9 cellular contexts compared by ENCODE assay signal in genomic region chr1:100452641-100453040, GRCh38.
DNase-seq lines count a peak whose midpoint lies in the region; ATAC-seq and TF ChIP-seq lines count a peak whose summit lies in the region.
"Had no signal": no experiment of that assay in that cellular context is flagged by ENCODE, and none has a peak within 500 bp of the region (broad histone marks: within the 10 kb centered on the region; RNA-seq: fewer than 3 reads in every experiment).

No MANE protein-coding gene starts in this region.

- H3K4me3 Mint-ChIP-seq in naive B cell (no peak overlapping the region), type B pancreatic cell (no peak overlapping the region)

- H3K4me1 Mint-ChIP-seq in naive B cell = peaks cover 4 to 10% (median 5%) of the 10 kb centered on the region in 3 donors
- peaks cover 4% of the 10 kb centered on the region for H3K4me1 Mint-ChIP-seq in type B pancreatic cell (ENCODE audit: unreplicated experiment)

- H3K36me3 ChIP-seq in Peyer's patch (no peaks in the 10 kb centered on the region), WERI-Rb-1 (no peaks in the 10 kb centered on the region), GM23248 (ENCODE audit: low read depth) (no peaks in the 10 kb centered on the region)
- H3K36me3 ChIP-seq: esophagus squamous epithelium had no signal

- H3K27me3 ChIP-seq in Peyer's patch (no peaks in the 10 kb centered on the region), WERI-Rb-1 (ENCODE audit: insufficient read depth, low read depth, severe bottlenecking) (no peaks in the 10 kb centered on the region), GM23248 (replicated peaks; ENCODE audit: insufficient read depth) (no peaks in the 10 kb centered on the region)
- H3K27me3 ChIP-seq: esophagus squamous epithelium had no signal

- H3K27ac ChIP-seq in Peyer's patch (peak overlapping the region in 3 of 4 donors; percentile 13 to 33 (median 32)), WERI-Rb-1 (no peak overlapping the region), GM23248 (no peak overlapping the region)
- H3K27ac ChIP-seq: esophagus squamous epithelium had no signal

- no peak overlapping the region for H2AFZ ChIP-seq in GM23248

- DNase-seq in Peyer's patch = no peak
- no peak for DNase-seq in naive B cell
- DNase-seq in SHP77 treated with DMSO at 0.1 percent for 48 hours (lab: John Stamatoyannopoulos, UW) = no peak
- no peak for DNase-seq in WERI-Rb-1
- DNase-seq in type B pancreatic cell (ENCODE audit: extremely low spot score, unreplicated experiment) = no peak
- no peak for DNase-seq in GM23248
- DNase-seq: esophagus squamous epithelium had no signal

- no peak overlapping the region for H3K4me3 ChIP-seq in Peyer's patch
- no peak overlapping the region for H3K4me3 ChIP-seq in WERI-Rb-1 (ENCODE audit: low read depth, low read length)
- no peak overlapping the region for H3K4me3 ChIP-seq in GM23248
- H3K4me3 ChIP-seq: esophagus squamous epithelium had no signal

- 93 to 96% methylated on average over 1 of the region's 1 CpG for WGBS in GM23248 (ENCODE audit: low coverage in 1 of 2, low lambda C conversion rate in 2 of 2, missing lambda C conversion rate in 2 of 2), 2 experiments

- H3K27me3 Mint-ChIP-seq in naive B cell (no peaks in the 10 kb centered on the region), type B pancreatic cell (no peaks in the 10 kb centered on the region)

- H3K36me3 Mint-ChIP-seq in naive B cell (peaks cover 0 to 8% of the 10 kb centered on the region in 2 donors), type B pancreatic cell (peaks cover 8% of the 10 kb centered on the region)

- no peaks in the 10 kb centered on the region for H3K9me2 ChIP-seq in GM23248 (ENCODE audit: insufficient read depth)

- H3K9ac ChIP-seq in GM23248 = no peak overlapping the region

- no peak for TF ChIP-seq POLR2A in Peyer's patch (IDR thresholded peaks at IDR 0.05)

- H3K79me2 ChIP-seq in GM23248 (ENCODE audit: insufficient read depth) = no peaks in the 10 kb centered on the region

- no peak overlapping the region for H3K4me2 ChIP-seq in GM23248 (ENCODE audit: unreplicated experiment)

- H3K27ac Mint-ChIP-seq in naive B cell (peak overlapping the region in 3 of 6 donors; percentile 58 to 81 (median 65)), type B pancreatic cell (no peak overlapping the region)

- H3K9me3 Mint-ChIP-seq in naive B cell (no peaks in the 10 kb centered on the region), type B pancreatic cell (no peaks in the 10 kb centered on the region)

- no peak for TF ChIP-seq CTCF in Peyer's patch (IDR thresholded peaks at IDR 0.05)
- TF ChIP-seq CTCF in WERI-Rb-1 (IDR thresholded peaks at IDR 0.05; ENCODE audit: low read depth, low read length) = no peak
- TF ChIP-seq CTCF in type B pancreatic cell (conservative IDR thresholded peaks at IDR 0.05) = no peak

- H3K9me3 ChIP-seq in Peyer's patch (no peaks in the 10 kb centered on the region), WERI-Rb-1 (ENCODE audit: severe bottlenecking) (no peaks in the 10 kb centered on the region), GM23248 (ENCODE audit: low read depth) (no peaks in the 10 kb centered on the region)
- H3K9me3 ChIP-seq: esophagus squamous epithelium had no signal

- ATAC-seq in GM18520 (IDR thresholded peaks at IDR 0.05; ENCODE audit: unreplicated experiment) (peak; percentile 65), HG02610 (IDR thresholded peaks at IDR 0.05; ENCODE audit: unreplicated experiment) (peak; percentile 65), naive B cell (ENCODE audit: low read depth in 2 of 2) (peak; percentile 74 to 98)

- in situ Hi-C loops in GM23248 (cut with MboI) = loop anchor here (10.0 kb wide), 1 partner anchor 638 kb away; no protein-coding TSS in a partner anchor

- H3K4me1 ChIP-seq in Peyer's patch (peaks cover 0 to 4% (median 0%) of the 10 kb centered on the region in 4 donors), GM23248 (ENCODE audit: insufficient read depth) (no peaks in the 10 kb centered on the region)
- H3K4me1 ChIP-seq: esophagus squamous epithelium had no signal

- no peaks in the 10 kb centered on the region for H4K20me1 ChIP-seq in GM23248 (ENCODE audit: insufficient read depth)

- H3F3A ChIP-seq in GM23248 (ENCODE audit: insufficient read depth) = no peaks in the 10 kb centered on the region

Comparison
In these comparisons a context has a peak if more than half of its experiments do, and no peak if none do; other contexts are left out.
1. H3K27ac ChIP-seq: peak in Peyer's patch (3 of 4); none in WERI-Rb-1 (single experiment) and GM23248 (single experiment).
2. Peak in every context shown above with its lines, with median percentiles within 50 percentile points of each other: ATAC-seq.